ENCODE assay signal across 9 cellular contexts in the genomic region with DNA sequence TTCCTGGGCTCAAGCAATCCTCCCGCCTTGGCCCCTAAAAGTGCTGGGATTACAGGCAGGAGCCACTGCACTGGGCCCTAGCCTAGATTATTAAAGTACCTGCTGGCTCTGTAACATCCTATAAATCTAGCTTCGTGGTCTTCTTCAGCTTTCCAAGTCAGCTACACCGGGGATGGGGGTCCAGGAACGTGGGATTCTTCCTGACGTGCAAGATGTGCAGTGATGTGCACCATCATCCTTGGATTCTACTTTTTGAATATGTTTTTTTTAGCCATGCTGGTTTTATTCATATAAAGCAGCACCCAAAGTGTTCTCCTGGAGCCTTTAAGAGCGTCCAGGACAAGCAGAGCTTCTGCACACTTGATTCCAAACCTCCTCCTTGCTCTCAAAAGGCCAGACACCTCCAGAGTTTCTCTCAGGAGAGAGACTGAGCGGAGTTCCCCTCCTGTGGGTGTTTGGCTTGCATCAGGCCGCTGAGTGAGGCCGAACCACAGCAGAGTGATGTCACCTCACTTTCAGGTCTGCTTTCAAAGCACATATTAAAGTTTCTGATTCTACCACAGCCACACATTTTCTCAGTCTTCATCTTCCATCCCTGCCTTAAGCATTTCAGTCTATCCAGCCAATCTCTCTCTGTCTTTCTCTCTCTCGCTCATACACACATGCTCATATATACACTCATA. TPM values are rescaled to one million over a fixed set of nuclear protein-coding genes. Genes with fewer than 3 reads are reported as not detected.
DNase-seq lines count a peak whose midpoint lies in the region; ATAC-seq and TF ChIP-seq lines count a peak whose summit lies in the region.
"Had no signal": no experiment of that assay in that cellular context is flagged by ENCODE, and none has a peak within 500 bp of the region (broad histone marks: within the 10 kb centered on the region; RNA-seq: fewer than 3 reads in every experiment).

No MANE protein-coding gene starts in this region.

- intact Hi-C loops in right lobe of liver (cut with DNase I): no loop called here

- H3K79me2 ChIP-seq in KMS-11 (ENCODE audit: insufficient read depth, low read depth): no peaks in the 10 kb centered on the region

- H3K4me1 Mint-ChIP-seq in activated T-cell treated with anti-CD3 and anti-CD28 coated beads, Interleukin-2, amount 50 U/mL, for 24 hours (ENCODE audit: low read depth): peaks cover 73% of the 10 kb centered on the region

- ATAC-seq in GM21367 (IDR thresholded peaks at IDR 0.05; ENCODE audit: unreplicated experiment): peak; percentile 65
- peak; percentile 40 to 61 (median 52) for ATAC-seq in right lobe of liver

- peak overlapping the region; percentile 97 for H3K27ac Mint-ChIP-seq in activated T-cell treated with anti-CD3 and anti-CD28 coated beads, Interleukin-2, amount 50 U/mL, for 24 hours

- no peaks in the 10 kb centered on the region for H3K27me3 ChIP-seq in KMS-11 (ENCODE audit: insufficient read depth, low read depth)
- H3K27me3 ChIP-seq in right lobe of liver: no peaks in the 10 kb centered on the region
- H3K27me3 ChIP-seq: dorsolateral prefrontal cortex had no signal

- H4K20me1 ChIP-seq in KMS-11 (ENCODE audit: insufficient read depth): no peaks in the 10 kb centered on the region

- H3K9me3 Mint-ChIP-seq in activated T-cell treated with anti-CD3 and anti-CD28 coated beads, Interleukin-2, amount 50 U/mL, for 24 hours: no peaks in the 10 kb centered on the region

- H3K36me3 Mint-ChIP-seq in activated T-cell treated with anti-CD3 and anti-CD28 coated beads, Interleukin-2, amount 50 U/mL, for 24 hours (ENCODE audit: low read depth): peaks cover 13% of the 10 kb centered on the region

- TF ChIP-seq POLR2A in right lobe of liver (IDR thresholded peaks at IDR 0.05): no peak

- H3K4me2 ChIP-seq in KMS-11: peak overlapping the region; percentile 91

- peak overlapping the region; percentile 75 for H3K4me3 Mint-ChIP-seq in activated T-cell treated with anti-CD3 and anti-CD28 coated beads, Interleukin-2, amount 50 U/mL, for 24 hours

- H3K36me3 ChIP-seq in KMS-11 (ENCODE audit: insufficient read depth): no peaks in the 10 kb centered on the region
- no peaks in the 10 kb centered on the region for H3K36me3 ChIP-seq in right lobe of liver

- no peak overlapping the region for H2AFZ ChIP-seq in KMS-11 (ENCODE audit: low read depth)

- WGBS in right lobe of liver (ENCODE audit: insufficient coverage, low coverage, low lambda C conversion rate, missing lambda C conversion rate): 75% methylated on average over 10 of the region's 10 CpGs

- H3K4me3 ChIP-seq in KMS-11 (IDR thresholded peaks at IDR 0.05; ENCODE audit: insufficient read depth, low read depth, low read length): no peak overlapping the region
- H3K4me3 ChIP-seq in right lobe of liver: no peak overlapping the region
- no peak overlapping the region for H3K4me3 ChIP-seq in foreskin fibroblast (ENCODE audit: low read depth in 1 of 2, low read length in 2 of 2)
- H3K4me3 ChIP-seq: dorsolateral prefrontal cortex had no signal

- H3K9me3 ChIP-seq in right lobe of liver: no peaks in the 10 kb centered on the region

- no peaks in the 10 kb centered on the region for H3K27me3 Mint-ChIP-seq in activated T-cell treated with anti-CD3 and anti-CD28 coated beads, Interleukin-2, amount 50 U/mL, for 24 hours

- DNase-seq in AG08396 (ENCODE audit: low spot score): peak; percentile 31
- peak; percentile 82 for DNase-seq in activated T-cell treated with anti-CD3 and anti-CD28 coated beads, Interleukin-2, amount 50 U/mL, for 24 hours
- no peak for DNase-seq in right lobe of liver
- peak; percentile 34 for DNase-seq in superior temporal gyrus (ENCODE audit: extremely low spot score)
- DNase-seq in HCEC 1CT: no peak
- DNase-seq in foreskin fibroblast: no peak

- H3K9ac ChIP-seq in KMS-11: peak overlapping the region; percentile 74

- no peak for TF ChIP-seq CTCF in KMS-11 (conservative IDR thresholded peaks at IDR 0.05; ENCODE audit: low read depth, low read length)
- no peak for TF ChIP-seq CTCF in right lobe of liver (IDR thresholded peaks at IDR 0.05)
- TF ChIP-seq CTCF in foreskin fibroblast (IDR thresholded peaks at IDR 0.05; ENCODE audit: low read depth, low read length): no peak

- peak overlapping the region; percentile 97 for H3K27ac ChIP-seq in KMS-11
- no peak overlapping the region for H3K27ac ChIP-seq in right lobe of liver

- H3K4me1 ChIP-seq in KMS-11 (ENCODE audit: low read depth, poor library complexity, severe bottlenecking) (peaks cover 70% of the 10 kb centered on the region), right lobe of liver (no peaks in the 10 kb centered on the region)

RNA-seq across cellular contexts. Expression of a gene that starts 33.4 kb away (rescaled TPM):
- 1 to 10 TPM; 1.4 to 3.8 (median 3.3) TPM for total RNA-seq in right lobe of liver

Comparison
In these comparisons a context has a peak if more than half of its experiments do, and no peak if none do; other contexts are left out.
1. DNase-seq: peak in AG08396 (single experiment), activated T-cell treated with anti-CD3 and anti-CD28 coated beads, Interleukin-2, amount 50 U/mL, for 24 hours (single experiment) and superior temporal gyrus (single experiment); none in right lobe of liver (0 of 3), HCEC 1CT (single experiment) and foreskin fibroblast (0 of 2).